ENCODE assay signal across 9 cellular contexts in genomic region chr2:16677875-16678274, GRCh38. TPM values are rescaled to one million over a fixed set of nuclear protein-coding genes. Genes with fewer than 3 reads are reported as not detected.
"Had no signal": no experiment of that assay in that cellular context is flagged by ENCODE, and none has a peak within 500 bp of the region (broad histone marks: within the 10 kb centered on the region; RNA-seq: fewer than 3 reads in every experiment).

No MANE protein-coding gene starts in this region.

- DNase-seq: IMR-90, Karpas-422, KBM-7, KG1 had no signal

- H3K4me2 ChIP-seq: KMS-11 had no signal

- ATAC-seq: HepG2 had no signal

- FAIRE-seq: HepG2, HTR-8/SVneo had no signal

- H3K9ac ChIP-seq: KMS-11 had no signal

- H3K27ac ChIP-seq: HL-60, KMS-11 had no signal

RNA-seq across cellular contexts. Expression of gene CYRIA, which starts 12.2 kb away (rescaled TPM):
- total RNA-seq: HepG2, HT-29 had no signal
